ENCODE assay signal across 25 cellular contexts in genomic region chr1:28118640-28119307, GRCh38.
"Had no signal": no experiment of that assay in that cellular context is flagged by ENCODE, and none has a peak within 500 bp of the region (broad histone marks: within the 10 kb centered on the region; RNA-seq: fewer than 3 reads in every experiment).

No MANE protein-coding gene starts in this region.

- H3K9me3 ChIP-seq: body of pancreas, esophagus squamous epithelium, left lung, lower lobe of right lung, right atrium auricular region, suprapubic skin, tibial artery had no signal

- H3K4me3 ChIP-seq: body of pancreas, esophagus squamous epithelium, left lung, lower lobe of right lung, right atrium auricular region, suprapubic skin, tibial artery had no signal

- DNase-seq: activated CD4-positive, alpha-beta memory T cell treated with anti-CD3 and anti-CD28 coated beads for 36 hours; activated CD4-positive, alpha-beta T cell treated with anti-CD3 and anti-CD28 coated beads for 48 hours; activated naive CD4-positive, alpha-beta T cell treated with Interleukin-2 at 50 U/mL for 16 hours; activated T-cell treated with anti-CD3 and anti-CD28 coated beads, Interleukin-2, amount 50 U/mL, for 4 hours; aorta; body of pancreas; effector CD8-positive, alpha-beta T cell; esophagus squamous epithelium; foreskin melanocyte; kidney glomerular epithelial cell; left lung; lower lobe of right lung; mesenchymal stem cell; naive thymus-derived CD8-positive, alpha-beta T cell; occipital lobe; stimulated activated CD4-positive, alpha-beta T cell treated with anti-CD3 and anti-CD28 coated beads, Interleukin-15, amount 100 ng/mL, for 24 hours; stimulated activated CD4-positive, alpha-beta T cell treated with anti-CD3 and anti-CD28 coated beads, Interleukin-2, amount 100 ng/mL, for 24 hours; stimulated activated naive CD4-positive, alpha-beta T cell; T-helper 9 cell; tibial artery had no signal

- H3K36me3 ChIP-seq: esophagus squamous epithelium, left lung, lower lobe of right lung, right atrium auricular region, suprapubic skin, tibial artery had no signal

- H3K27me3 ChIP-seq: body of pancreas, esophagus squamous epithelium, left lung, right atrium auricular region, suprapubic skin, tibial artery had no signal

- ATAC-seq: activated T-cell treated with anti-CD3 and anti-CD28 coated beads, Interleukin-2, amount 50 U/mL, for 4 hours; activated T-helper 17 cell treated with anti-CD3 and anti-CD28 coated beads, Interleukin-2, amount 50 U/mL, for 72 hours; body of pancreas; left lung; lower lobe of right lung; naive thymus-derived CD8-positive, alpha-beta T cell had no signal

- H3K4me1 ChIP-seq: body of pancreas, lower lobe of right lung, right atrium auricular region, suprapubic skin, tibial artery had no signal

- H3K27ac ChIP-seq: body of pancreas, epithelial cell of prostate, esophagus squamous epithelium, lower lobe of right lung, right atrium auricular region, suprapubic skin, tibial artery, VCaP had no signal
